Comparison of ENCODE assay signal across 1 cellular context in genomic region chr21:42739061-42739931, GRCh38.
TF ChIP-seq lines count a peak whose summit lies in the region.

No MANE protein-coding gene starts in this region.

TF ChIP-seq in HepG2, 621 proteins besides CTCF, POLR2A, EP300 and RAD21 (continued from another document):
- TF ChIP-seq NFKB2 (CRISPR knock-in tag; IDR thresholded peaks at IDR 0.05; ENCODE audit: borderline replicate concordance): peak; percentile 63; the same call in 1 of the 2 replicates
- peak; percentile 66 for TF ChIP-seq ZNF687 (CRISPR knock-in tag; IDR thresholded peaks at IDR 0.05)
- TF ChIP-seq FOXO4 (CRISPR knock-in tag; conservative IDR thresholded peaks at IDR 0.05): 0 out of 2 replicates have a peak, but pooled peaks have one; percentile 35
- TF ChIP-seq KDM6A (CRISPR knock-in tag; IDR thresholded peaks at IDR 0.05; ENCODE audit: low read depth): 0 out of 2 replicates have a peak, but pooled peaks have one; percentile 34
- TF ChIP-seq MAFF (IDR thresholded peaks at IDR 0.05; ENCODE audit: low read depth, low read length): peak; percentile 57; the same call in 1 of the 2 replicates
- no peak for TF ChIP-seq TBX3 (IDR thresholded peaks at IDR 0.05; ENCODE audit: borderline replicate concordance)
- peak; percentile 60 for TF ChIP-seq ZBTB33 (CRISPR knock-in tag; IDR thresholded peaks at IDR 0.05)
- TF ChIP-seq SOX5 (CRISPR knock-in tag; IDR thresholded peaks at IDR 0.05; ENCODE audit: borderline replicate concordance): peak; percentile 12; the same call in 1 of the 2 replicates
- TF ChIP-seq FOXP4 (CRISPR knock-in tag; IDR thresholded peaks at IDR 0.05): peak; percentile 23; the same call in 1 of the 2 replicates
- peak; percentile 35; the same call in 1 of the 2 replicates for TF ChIP-seq ZNF331 (CRISPR knock-in tag; IDR thresholded peaks at IDR 0.05)
- TF ChIP-seq ZNF253 (CRISPR knock-in tag; IDR thresholded peaks at IDR 0.05; ENCODE audit: borderline replicate concordance): no peak
- 0 out of 2 replicates have a peak, but pooled peaks have one; percentile 61 for TF ChIP-seq ZZZ3 (CRISPR knock-in tag; IDR thresholded peaks at IDR 0.05; ENCODE audit: borderline replicate concordance)
- TF ChIP-seq ARID5B (CRISPR knock-in tag; IDR thresholded peaks at IDR 0.05): peak; percentile 56
